Comparison of ENCODE assay signal across 16 cellular contexts in genomic region chr3:73471986-73472385, GRCh38.
"Had no signal": no experiment of that assay in that cellular context is flagged by ENCODE, and none has a peak within 500 bp of the region (broad histone marks: within the 10 kb centered on the region; RNA-seq: fewer than 3 reads in every experiment).

No MANE protein-coding gene starts in this region.

- H3K4me1 ChIP-seq: colonic mucosa, left lung, parathyroid adenoma had no signal

- ATAC-seq: activated CD8-positive, alpha-beta memory T cell treated with anti-CD3 and anti-CD28 coated beads, Interleukin-2, amount 10 ng/mL, durations not matched to agents 7 days and 5 days; left lung; naive thymus-derived CD4-positive, alpha-beta T cell had no signal

- H3K27ac ChIP-seq: colonic mucosa, left lung, neutrophil, parathyroid adenoma had no signal

- H3K4me3 ChIP-seq: colonic mucosa, left lung, tibial nerve had no signal

- H2AFZ ChIP-seq: parathyroid adenoma had no signal

- DNase-seq: activated B cell treated with CpG ODN at 0.5 μM for 24 hours; activated CD4-positive, alpha-beta memory T cell treated with anti-CD3 and anti-CD28 coated beads, Interleukin-2, amount 10 ng/mL, durations not matched to agents 7 days and 5 days; activated CD4-positive, alpha-beta T cell treated with anti-CD3 and anti-CD28 coated beads for 4 hours; activated CD8-positive, alpha-beta memory T cell treated with anti-CD3 and anti-CD28 coated beads, Interleukin-2, amount 10 ng/mL, durations not matched to agents 7 days and 5 days; activated naive CD8-positive, alpha-beta T cell treated with anti-CD3 and anti-CD28 coated beads for 36 hours; amniotic stem cell; central memory CD4-positive, alpha-beta T cell; colonic mucosa; erythroblast; left lung; naive thymus-derived CD4-positive, alpha-beta T cell; stimulated activated CD4-positive, alpha-beta T cell treated with anti-CD3 and anti-CD28 coated beads, Interleukin-2, amount 100 ng/mL, for 24 hours; stimulated activated naive CD4-positive, alpha-beta T cell treated with Interleukin-2 at 50 U/mL for 16 hours had no signal

- H3K9ac ChIP-seq: parathyroid adenoma had no signal

- H3K27me3 ChIP-seq: colonic mucosa, left lung, tibial nerve had no signal

- H3K36me3 ChIP-seq: colonic mucosa, left lung, neutrophil, tibial nerve had no signal

- H3K9me3 ChIP-seq: colonic mucosa, left lung, neutrophil, tibial nerve had no signal
